18 cellular contexts compared by ENCODE assay signal in genomic region chr11:70389191-70389590, GRCh38.
"Had no signal": no experiment of that assay in that cellular context is flagged by ENCODE, and none has a peak within 500 bp of the region (broad histone marks: within the 10 kb centered on the region; RNA-seq: fewer than 3 reads in every experiment).

No MANE protein-coding gene starts in this region.

- H3K4me3 Mint-ChIP-seq: activated CD4-positive, alpha-beta memory T cell treated with anti-CD3 and anti-CD28 coated beads, Interleukin-2, amount 10 ng/mL, durations not matched to agents 7 days and 5 days; activated CD8-positive, alpha-beta memory T cell treated with anti-CD3 and anti-CD28 coated beads, Interleukin-2, amount 10 ng/mL, durations not matched to agents 7 days and 5 days; activated naive CD4-positive, alpha-beta T cell treated with anti-CD3 and anti-CD28 coated beads for 36 hours; brain; stimulated activated naive CD8-positive, alpha-beta T cell treated with anti-CD3 and anti-CD28 coated beads, Interleukin-15, Interleukin-2, amounts not matched to agents 100 ng/mL and 50 ng/mL, for 24 hours; T-helper 2 cell treated with Interferon-gamma antibody and Interleukin-4, amounts not matched to agents 5 μg/mL and 100 μg/mL, for 36 hours had no signal

- H3K4me1 Mint-ChIP-seq: activated CD4-positive, alpha-beta memory T cell treated with anti-CD3 and anti-CD28 coated beads, Interleukin-2, amount 10 ng/mL, durations not matched to agents 7 days and 5 days; activated CD8-positive, alpha-beta memory T cell treated with anti-CD3 and anti-CD28 coated beads, Interleukin-2, amount 10 ng/mL, durations not matched to agents 7 days and 5 days; brain had no signal

- H3K27me3 Mint-ChIP-seq: brain had no signal

- ATAC-seq: activated CD8-positive, alpha-beta memory T cell treated with anti-CD3 and anti-CD28 coated beads, Interleukin-2, amount 10 ng/mL, durations not matched to agents 7 days and 5 days; left lung; psoas muscle; right cardiac atrium had no signal

- DNase-seq: activated CD4-positive, alpha-beta memory T cell treated with anti-CD3 and anti-CD28 coated beads, Interleukin-2, amount 10 ng/mL, durations not matched to agents 7 days and 5 days; activated CD4-positive, alpha-beta T cell treated with anti-CD3 and anti-CD28 coated beads for 48 hours; activated CD8-positive, alpha-beta memory T cell treated with anti-CD3 and anti-CD28 coated beads, Interleukin-2, amount 10 ng/mL, durations not matched to agents 7 days and 5 days; activated naive CD4-positive, alpha-beta T cell treated with anti-CD3 and anti-CD28 coated beads for 36 hours; caudate nucleus; dorsolateral prefrontal cortex; hypothalamus; kidney; left lung; psoas muscle; right cardiac atrium; transverse colon had no signal

- H3K4me3 ChIP-seq: dorsolateral prefrontal cortex, left lung, psoas muscle, transverse colon had no signal

- H3K4me1 ChIP-seq: left lung, psoas muscle, transverse colon had no signal

- H3K9me3 ChIP-seq: left lung, psoas muscle, transverse colon had no signal

- H3K27ac ChIP-seq: left lung, psoas muscle, transverse colon had no signal

- H3K27ac Mint-ChIP-seq: activated CD4-positive, alpha-beta memory T cell treated with anti-CD3 and anti-CD28 coated beads, Interleukin-2, amount 10 ng/mL, durations not matched to agents 7 days and 5 days; activated CD8-positive, alpha-beta memory T cell treated with anti-CD3 and anti-CD28 coated beads, Interleukin-2, amount 10 ng/mL, durations not matched to agents 7 days and 5 days; activated naive CD4-positive, alpha-beta T cell treated with anti-CD3 and anti-CD28 coated beads for 36 hours; brain; stimulated activated naive CD8-positive, alpha-beta T cell treated with anti-CD3 and anti-CD28 coated beads, Interleukin-15, Interleukin-2, amounts not matched to agents 100 ng/mL and 50 ng/mL, for 24 hours; T-helper 2 cell treated with Interferon-gamma antibody and Interleukin-4, amounts not matched to agents 5 μg/mL and 100 μg/mL, for 36 hours had no signal

- H3K27me3 ChIP-seq: dorsolateral prefrontal cortex, transverse colon had no signal

- H3K36me3 ChIP-seq: transverse colon had no signal

- FAIRE-seq: colon, frontal cortex, kidney, TTC549 had no signal

- H3K9me3 Mint-ChIP-seq: activated CD4-positive, alpha-beta memory T cell treated with anti-CD3 and anti-CD28 coated beads, Interleukin-2, amount 10 ng/mL, durations not matched to agents 7 days and 5 days; brain; stimulated activated naive CD8-positive, alpha-beta T cell treated with anti-CD3 and anti-CD28 coated beads, Interleukin-15, Interleukin-2, amounts not matched to agents 100 ng/mL and 50 ng/mL, for 24 hours; T-helper 2 cell treated with Interferon-gamma antibody and Interleukin-4, amounts not matched to agents 5 μg/mL and 100 μg/mL, for 36 hours had no signal
